Comparison of ENCODE assay signal across 17 cellular contexts in genomic region chr10:130357226-130357625, GRCh38.
DNase-seq lines count a peak whose midpoint lies in the region; FAIRE-seq and TF ChIP-seq lines count a peak whose summit lies in the region.
"Had no signal": no experiment of that assay in that cellular context is flagged by ENCODE, and none has a peak within 500 bp of the region (broad histone marks: within the 10 kb centered on the region; RNA-seq: fewer than 3 reads in every experiment).

No MANE protein-coding gene starts in this region.

- CTCF ChIA-PET in SK-N-SH (lab: Yijun Ruan, JAX), result interaction anchor here (1.3 to 4.0 kb wide), 3 partner anchors 10 to 21 kb away, joined by 5 to 13 read pairs (median 7); no protein-coding TSS in a partner anchor

- WGBS in sigmoid colon, 2 donors, result 88 to 90% methylated on average over 9 of the region's 9 CpGs
- 35% methylated on average over 5 of the region's 9 CpGs for WGBS in SK-N-SH (ENCODE audit: low lambda C conversion rate)
- WGBS in ovary, 3 donors, result 76 to 86% (median 77%) methylated on average over 9 of the region's 9 CpGs

- H4K20me1 ChIP-seq in SK-N-SH (ENCODE audit: insufficient read depth), result no peaks in the 10 kb centered on the region

- POLR2A ChIA-PET in SK-N-SH (lab: Yijun Ruan, JAX), result no interaction called here

- H3K9ac ChIP-seq in kidney (ENCODE audit: low read length in 2 of 2), result no peak overlapping the region
- H3K9ac ChIP-seq in SK-N-SH, result no peak overlapping the region

- H3K9me2 ChIP-seq in SK-N-SH, result no peaks in the 10 kb centered on the region

- TF ChIP-seq CTCF in right atrium auricular region (IDR thresholded peaks at IDR 0.05), result no peak
- no peak for TF ChIP-seq CTCF in kidney (IDR thresholded peaks at IDR 0.05; ENCODE audit: borderline replicate concordance, extremely low read depth, insufficient read depth)
- TF ChIP-seq CTCF in sigmoid colon (IDR thresholded peaks at IDR 0.05), result no peak
- no peak for TF ChIP-seq CTCF in SK-N-SH (IDR thresholded peaks at IDR 0.05)
- TF ChIP-seq CTCF in ovary (IDR thresholded peaks at IDR 0.05), result no peak

- no peak for TF ChIP-seq RAD21 in SK-N-SH (IDR thresholded peaks at IDR 0.05; ENCODE audit: low read length)

- intact Hi-C loops in cardiac septum (cut with DNase I) (loop anchor here (10.0 kb wide), 1 partner anchor 162 kb away; no protein-coding TSS in a partner anchor), kidney (cut with DNase I) (no loop called here), sigmoid colon (cut with DNase I) (no loop called here), ovary (cut with DNase I) (no loop called here)

- H3F3A ChIP-seq in SK-N-SH (replicated peaks; ENCODE audit: insufficient read depth), result no peaks in the 10 kb centered on the region

- H3K36me3 ChIP-seq in right atrium auricular region, result no peaks in the 10 kb centered on the region
- no peaks in the 10 kb centered on the region for H3K36me3 ChIP-seq in kidney (ENCODE audit: control insufficient read depth in 1 of 2, insufficient read depth in 2 of 2, low read length in 2 of 2)
- H3K36me3 ChIP-seq in sigmoid colon, result no peaks in the 10 kb centered on the region
- H3K36me3 ChIP-seq in SK-N-SH (replicated peaks in 1 of 2; ENCODE audit: control insufficient read depth in 1 of 2, insufficient read depth in 2 of 2, low read length in 1 of 2), result no peaks in the 10 kb centered on the region
- H3K36me3 ChIP-seq in ovary, result no peaks in the 10 kb centered on the region

- H3K4me3 ChIP-seq in right atrium auricular region (no peak overlapping the region), kidney (ENCODE audit: low read length in 2 of 2) (no peak overlapping the region), sigmoid colon (no peak overlapping the region), SK-N-SH (ENCODE audit: low read depth in 2 of 2, low read length in 1 of 2) (no peak overlapping the region), ovary (no peak overlapping the region)
- H3K4me3 ChIP-seq: A549, GM23338 had no signal

- peak; percentile 47 for DNase-seq in cardiac septum (ENCODE audit: low spot score)
- no peak for DNase-seq in right atrium auricular region (ENCODE audit: low spot score)
- peak; percentile 56 for DNase-seq in kidney
- DNase-seq in mesenteric fat pad (ENCODE audit: low spot score), result peak; percentile 53
- DNase-seq in sigmoid colon, result peak; percentile 44
- DNase-seq in SK-N-SH, result no peak
- DNase-seq in NCI-H2081 treated with DMSO at 0.1 percent for 48 hours (lab: John Stamatoyannopoulos, UW), result no peak
- DNase-seq in ovary, result no peak
- DNase-seq: CD8-positive, alpha-beta T cell; DND-41; GDM1; H7 had no signal

- H2AFZ ChIP-seq in SK-N-SH (ENCODE audit: low read depth), result no peak overlapping the region
- H2AFZ ChIP-seq: GM23338 had no signal

- TF ChIP-seq POLR2A in sigmoid colon (IDR thresholded peaks at IDR 0.05) (no peak), ovary (IDR thresholded peaks at IDR 0.05) (no peak)

- H3K27me3 ChIP-seq in right atrium auricular region (no peaks in the 10 kb centered on the region), sigmoid colon (no peaks in the 10 kb centered on the region), SK-N-SH (ENCODE audit: insufficient read depth) (no peaks in the 10 kb centered on the region), ovary (no peaks in the 10 kb centered on the region)

- H3K27ac ChIP-seq in right atrium auricular region (no peak overlapping the region), kidney (ENCODE audit: low read depth in 2 of 2, low read length in 2 of 2) (no peak overlapping the region), sigmoid colon (no peak overlapping the region), SK-N-SH (ENCODE audit: low read depth in 2 of 2, low read length in 1 of 2) (no peak overlapping the region), ovary (no peak overlapping the region)
- H3K27ac ChIP-seq: A549, HL-60 had no signal

- H3K4me1 ChIP-seq in right atrium auricular region (peaks cover 0 to 16% of the 10 kb centered on the region in 2 donors), kidney (ENCODE audit: control insufficient read depth in 1 of 2, insufficient read depth in 1 of 2, low read depth in 1 of 2, low read length in 2 of 2) (no peaks in the 10 kb centered on the region), sigmoid colon (peaks cover 0 to 5% (median 3%) of the 10 kb centered on the region in 4 donors), SK-N-SH (ENCODE audit: control insufficient read depth in 1 of 2, insufficient read depth in 2 of 2, low read depth in 1 of 2, low read length in 1 of 2) (peaks cover 0 to 33% of the 10 kb centered on the region in 2 experiments; a peak in 2 of 4 replicates), ovary (ENCODE audit: insufficient read depth) (no peaks in the 10 kb centered on the region)
- H3K4me1 ChIP-seq: A549, Caco-2 had no signal

- H3K9me3 ChIP-seq in right atrium auricular region, result no peaks in the 10 kb centered on the region
- no peaks in the 10 kb centered on the region for H3K9me3 ChIP-seq in kidney (ENCODE audit: control insufficient read depth in 1 of 2, low read length in 2 of 2)
- no peaks in the 10 kb centered on the region for H3K9me3 ChIP-seq in sigmoid colon
- H3K9me3 ChIP-seq in SK-N-SH, result no peaks in the 10 kb centered on the region
- H3K9me3 ChIP-seq in ovary, result no peaks in the 10 kb centered on the region
- H3K9me3 ChIP-seq: A549, Caco-2 had no signal

- H3K4me2 ChIP-seq in SK-N-SH, result no peak overlapping the region
- H3K4me2 ChIP-seq: A549, GM23338 had no signal

- no peak for TF ChIP-seq EP300 in sigmoid colon (IDR thresholded peaks at IDR 0.05)
- TF ChIP-seq EP300 in SK-N-SH (IDR thresholded peaks at IDR 0.05; ENCODE audit: borderline replicate concordance in 1 of 2, low read depth in 1 of 2, low read length in 1 of 2), result no peak
- TF ChIP-seq EP300 in ovary (IDR thresholded peaks at IDR 0.05), result no peak

- no peak for FAIRE-seq in kidney (lab: Jason Lieb, UNC)
- FAIRE-seq: A549, GM12892 had no signal

- no peaks in the 10 kb centered on the region for H3K79me2 ChIP-seq in SK-N-SH (ENCODE audit: insufficient read depth)

TF ChIP-seq in SK-N-SH, 30 proteins besides CTCF, POLR2A, EP300 and RAD21:
- TF ChIP-seq MXI1 (IDR thresholded peaks at IDR 0.05; ENCODE audit: low read depth, low read length), result no peak
- TF ChIP-seq ELF1 (IDR thresholded peaks at IDR 0.05), result no peak
- TF ChIP-seq CHD2 (IDR thresholded peaks at IDR 0.05; ENCODE audit: low read length, partially characterized antibody), result no peak
- TF ChIP-seq GATA2 (CRISPR knock-in tag; IDR thresholded peaks at IDR 0.05), result no peak
- TF ChIP-seq TAF1 (IDR thresholded peaks at IDR 0.05; ENCODE audit: borderline replicate concordance, low read depth, low read length), result no peak
- no peak for TF ChIP-seq RCOR1 (IDR thresholded peaks at IDR 0.05; ENCODE audit: low read length)
- no peak for TF ChIP-seq USF2 (IDR thresholded peaks at IDR 0.05; ENCODE audit: borderline replicate concordance, low read depth, low read length)

Comparison
In these comparisons a context has a peak if more than half of its experiments do, and no peak if none do; other contexts are left out.
1. DNase-seq: peak in cardiac septum (single experiment), kidney (single experiment), mesenteric fat pad (single experiment) and sigmoid colon (single experiment); none in right atrium auricular region (single experiment), SK-N-SH (single experiment), NCI-H2081 treated with DMSO at 0.1 percent for 48 hours (single experiment) and ovary (0 of 5).